9 cellular contexts compared by ENCODE assay signal in genomic region chr7:151925446-151926335, GRCh38. TPM values are rescaled to one million over a fixed set of nuclear protein-coding genes. Genes with fewer than 3 reads are reported as not detected.
DNase-seq lines count a peak whose midpoint lies in the region; ATAC-seq and TF ChIP-seq lines count a peak whose summit lies in the region.
"Had no signal": no experiment of that assay in that cellular context is flagged by ENCODE, and none has a peak within 500 bp of the region (broad histone marks: within the 10 kb centered on the region; RNA-seq: fewer than 3 reads in every experiment).

No MANE protein-coding gene starts in this region.

- intact Hi-C loops in sigmoid colon (cut with DNase I), result loop anchor here (5.0 kb wide), 1 partner anchor 48 kb away; the partner anchor contains the start of gene PRKAG2

- no peak overlapping the region for H3K56ac ChIP-seq in mesendoderm (ENCODE audit: low read length)

- no peak overlapping the region for H3K23ac ChIP-seq in mesendoderm (ENCODE audit: low read length)

- no peak overlapping the region for H3K4ac ChIP-seq in mesendoderm (ENCODE audit: low read depth, low read length)

- no peak overlapping the region for H3K18ac ChIP-seq in mesendoderm (ENCODE audit: low read length)

- H3K36me3 Mint-ChIP-seq in WTC11, result no peaks in the 10 kb centered on the region

- no peak overlapping the region for H4K8ac ChIP-seq in mesendoderm (ENCODE audit: low read depth, low read length)

- H4K5ac ChIP-seq in mesendoderm (ENCODE audit: low read length), result no peak overlapping the region

- H2BK120ac ChIP-seq in mesendoderm (ENCODE audit: low read depth, low read length), result no peak overlapping the region

- no peaks in the 10 kb centered on the region for H3K79me2 ChIP-seq in mesendoderm (ENCODE audit: control insufficient read depth, insufficient read depth, low read length)

- TF ChIP-seq POLR2A in sigmoid colon (IDR thresholded peaks at IDR 0.05), result no peak

- no peak overlapping the region for H3K4me3 Mint-ChIP-seq in WTC11

- no peaks in the 10 kb centered on the region for H3K36me3 ChIP-seq in sigmoid colon
- H3K36me3 ChIP-seq in mesendoderm (ENCODE audit: control insufficient read depth, insufficient read depth, low read length), result no peaks in the 10 kb centered on the region
- H3K36me3 ChIP-seq: uterus had no signal

- H3K27ac Mint-ChIP-seq in WTC11, result no peak overlapping the region

- H3K9me3 ChIP-seq in sigmoid colon, result no peaks in the 10 kb centered on the region
- H3K9me3 ChIP-seq: uterus had no signal

- no peak overlapping the region for H2BK5ac ChIP-seq in mesendoderm (ENCODE audit: low read length)

- no peaks in the 10 kb centered on the region for H3K79me1 ChIP-seq in mesendoderm (ENCODE audit: low read length)

- TF ChIP-seq CTCF in C4-2B (conservative IDR thresholded peaks at IDR 0.05) (no peak), fibroblast of villous mesenchyme (IDR thresholded peaks at IDR 0.05; ENCODE audit: insufficient read depth, low read depth, low read length) (no peak), sigmoid colon (IDR thresholded peaks at IDR 0.05) (no peak), WTC11 (IDR thresholded peaks at IDR 0.05) (no peak)

- no peaks in the 10 kb centered on the region for H3K27me3 ChIP-seq in sigmoid colon
- no peaks in the 10 kb centered on the region for H3K27me3 ChIP-seq in mesendoderm (ENCODE audit: insufficient read depth, low read length, poor library complexity)
- H3K27me3 ChIP-seq: uterus had no signal

- POLR2A ChIA-PET in WTC11 (lab: Charles Lee), result no interaction called here

- H2BK15ac ChIP-seq in mesendoderm (replicated peaks; ENCODE audit: low read depth), result no peak overlapping the region

- 0 out of 2 replicates have a peak, but pooled peaks cover 4% of the 10 kb centered on the region for H3K9me3 Mint-ChIP-seq in WTC11

- CTCF ChIA-PET in WTC11 (lab: Charles Lee), result no interaction called here

- peaks cover 0 to 16% (median 10%) of the 10 kb centered on the region in 4 donors for H3K4me1 ChIP-seq in sigmoid colon
- no peaks in the 10 kb centered on the region for H3K4me1 ChIP-seq in mesendoderm (ENCODE audit: control insufficient read depth, low read depth, low read length)
- H3K4me1 ChIP-seq: uterus had no signal

- no peak for TF ChIP-seq EP300 in sigmoid colon (IDR thresholded peaks at IDR 0.05)

- H2AK5ac ChIP-seq in mesendoderm (ENCODE audit: low read length), result no peak overlapping the region

- H3K9ac ChIP-seq in mesendoderm (ENCODE audit: low read length), result no peak overlapping the region

- peak overlapping the region; percentile 76 for H3K27ac ChIP-seq in C4-2B
- peak overlapping the region; percentile 42 to 77 (median 62) for H3K27ac ChIP-seq in sigmoid colon
- H3K27ac ChIP-seq in mesendoderm (ENCODE audit: low read depth, low read length), result no peak overlapping the region

- H3K4me2 ChIP-seq in mesendoderm (ENCODE audit: low read length), result no peak overlapping the region

- peaks cover 2% of the 10 kb centered on the region for H3K27me3 Mint-ChIP-seq in WTC11 (ENCODE audit: low read depth)

- H3K4me3 ChIP-seq in fibroblast of villous mesenchyme (ENCODE audit: low read depth, low read length) (no peak overlapping the region), sigmoid colon (peak overlapping the region in 3 of 4 donors; percentile 2 to 26 (median 23)), mesendoderm (ENCODE audit: low read length) (no peak overlapping the region)
- H3K4me3 ChIP-seq: uterus had no signal

- DNase-seq in NOMO-1 (lab: John Stamatoyannopoulos, UW; ENCODE audit: unreplicated experiment in 2 of 2) (peak; percentile 41 to 79), fibroblast of villous mesenchyme (ENCODE audit: low read depth) (peak; percentile 52), sigmoid colon (peak; percentile 81), WTC11 (ENCODE audit: low spot score) (no peak), mesendoderm (no peak), SW 1271 (lab: John Stamatoyannopoulos, UW) (no peak)

- ATAC-seq in GM21723 (IDR thresholded peaks at IDR 0.05; ENCODE audit: unreplicated experiment) (peak; percentile 80), WTC11 (no peak)

- no peaks in the 10 kb centered on the region for H3K4me1 Mint-ChIP-seq in WTC11

- 35 to 56% methylated on average over 22 of the region's 22 CpGs for WGBS in sigmoid colon, 2 donors
- WGBS in mesendoderm (ENCODE audit: extremely low coverage, insufficient coverage, low lambda C conversion rate), result no CpG with 5 or more reads among the region's 22 CpGs

TF ChIP-seq in WTC11, 78 proteins besides CTCF, POLR2A, EP300 and RAD21 (continues in another document):
- TF ChIP-seq ATF1 (CRISPR knock-in tag; IDR thresholded peaks at IDR 0.05) (no peak), ELF4 (CRISPR knock-in tag; IDR thresholded peaks at IDR 0.05; ENCODE audit: low read depth) (no peak), CREM (CRISPR knock-in tag; IDR thresholded peaks at IDR 0.05) (no peak), ZNF671 (CRISPR knock-in tag; IDR thresholded peaks at IDR 0.05) (no peak), ZNF219 (CRISPR knock-in tag; IDR thresholded peaks at IDR 0.05; ENCODE audit: borderline replicate concordance) (no peak), NFE2L1 (CRISPR knock-in tag; IDR thresholded peaks at IDR 0.05) (no peak), E2F5 (CRISPR knock-in tag; IDR thresholded peaks at IDR 0.05) (no peak), KAT7 (CRISPR knock-in tag; IDR thresholded peaks at IDR 0.05; ENCODE audit: borderline replicate concordance) (no peak), RORB (CRISPR knock-in tag; IDR thresholded peaks at IDR 0.05) (no peak), GRHL2 (CRISPR knock-in tag; IDR thresholded peaks at IDR 0.05; ENCODE audit: insufficient replicate concordance, severe bottlenecking) (no peak), IRF2 (CRISPR knock-in tag; IDR thresholded peaks at IDR 0.05; ENCODE audit: borderline replicate concordance, low read depth) (no peak), SOX15 (CRISPR knock-in tag; IDR thresholded peaks at IDR 0.05) (no peak)
- TF ChIP-seq, protein P1, sequence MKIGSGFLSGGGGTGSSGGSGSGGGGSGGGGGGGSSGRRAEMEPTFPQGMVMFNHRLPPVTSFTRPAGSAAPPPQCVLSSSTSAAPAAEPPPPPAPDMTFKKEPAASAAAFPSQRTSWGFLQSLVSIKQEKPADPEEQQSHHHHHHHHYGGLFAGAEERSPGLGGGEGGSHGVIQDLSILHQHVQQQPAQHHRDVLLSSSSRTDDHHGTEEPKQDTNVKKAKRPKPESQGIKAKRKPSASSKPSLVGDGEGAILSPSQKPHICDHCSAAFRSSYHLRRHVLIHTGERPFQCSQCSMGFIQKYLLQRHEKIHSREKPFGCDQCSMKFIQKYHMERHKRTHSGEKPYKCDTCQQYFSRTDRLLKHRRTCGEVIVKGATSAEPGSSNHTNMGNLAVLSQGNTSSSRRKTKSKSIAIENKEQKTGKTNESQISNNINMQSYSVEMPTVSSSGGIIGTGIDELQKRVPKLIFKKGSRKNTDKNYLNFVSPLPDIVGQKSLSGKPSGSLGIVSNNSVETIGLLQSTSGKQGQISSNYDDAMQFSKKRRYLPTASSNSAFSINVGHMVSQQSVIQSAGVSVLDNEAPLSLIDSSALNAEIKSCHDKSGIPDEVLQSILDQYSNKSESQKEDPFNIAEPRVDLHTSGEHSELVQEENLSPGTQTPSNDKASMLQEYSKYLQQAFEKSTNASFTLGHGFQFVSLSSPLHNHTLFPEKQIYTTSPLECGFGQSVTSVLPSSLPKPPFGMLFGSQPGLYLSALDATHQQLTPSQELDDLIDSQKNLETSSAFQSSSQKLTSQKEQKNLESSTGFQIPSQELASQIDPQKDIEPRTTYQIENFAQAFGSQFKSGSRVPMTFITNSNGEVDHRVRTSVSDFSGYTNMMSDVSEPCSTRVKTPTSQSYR (CRISPR knock-in tag; IDR thresholded peaks at IDR 0.05), result no peak
- TF ChIP-seq, protein P2, sequence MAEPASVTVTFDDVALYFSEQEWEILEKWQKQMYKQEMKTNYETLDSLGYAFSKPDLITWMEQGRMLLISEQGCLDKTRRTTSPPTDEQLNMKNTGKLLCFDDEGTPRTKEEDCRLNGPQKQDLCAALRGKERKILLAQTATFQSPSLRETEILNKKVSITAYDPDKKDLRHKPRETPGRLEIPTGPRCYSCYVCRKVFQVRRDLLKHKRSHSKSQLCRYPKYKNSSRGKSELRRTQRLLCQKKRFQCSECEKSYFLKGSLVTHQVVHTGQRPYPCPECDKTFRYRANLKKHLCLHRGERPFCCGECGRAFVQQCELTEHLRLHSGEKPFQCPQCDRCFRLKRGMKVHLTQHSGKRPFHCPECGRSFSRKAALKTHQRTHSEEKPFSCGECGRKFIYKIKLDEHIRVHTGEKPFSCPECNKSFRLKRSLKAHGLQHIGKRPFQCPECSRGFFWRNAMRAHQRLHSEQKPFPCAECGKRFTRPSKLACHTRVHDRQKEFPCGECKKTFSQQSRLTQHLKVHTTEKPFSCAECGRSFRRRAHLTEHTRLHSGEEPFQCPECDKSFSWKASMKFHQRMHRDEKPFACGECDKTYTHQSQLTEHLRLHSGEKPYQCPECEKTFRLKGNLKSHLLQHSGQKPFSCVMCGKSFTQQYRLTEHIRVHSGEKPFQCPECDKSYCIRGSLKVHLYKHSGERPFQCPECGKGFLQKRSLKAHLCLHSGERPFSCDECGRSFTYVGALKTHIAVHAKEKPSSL (CRISPR knock-in tag; conservative IDR thresholded peaks at IDR 0.05), result no peak
- TF ChIP-seq, protein P3, sequence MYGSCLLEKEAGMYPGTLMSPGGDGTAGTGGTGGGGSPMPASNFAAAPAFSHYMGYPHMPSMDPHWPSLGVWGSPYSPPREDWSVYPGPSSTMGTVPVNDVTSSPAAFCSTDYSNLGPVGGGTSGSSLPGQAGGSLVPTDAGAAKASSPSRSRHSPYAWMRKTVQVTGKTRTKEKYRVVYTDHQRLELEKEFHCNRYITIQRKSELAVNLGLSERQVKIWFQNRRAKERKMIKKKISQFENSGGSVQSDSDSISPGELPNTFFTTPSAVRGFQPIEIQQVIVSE (CRISPR knock-in tag; IDR thresholded peaks at IDR 0.05; ENCODE audit: borderline replicate concordance), result no peak

RNA-seq across cellular contexts. Expression of gene GALNTL5, which starts 30.6 kb away (rescaled TPM):
- total RNA-seq in fibroblast of villous mesenchyme (not detected in 2 replicates), sigmoid colon (not detected), WTC11 (2021) (not detected in 3 replicates)
- polyA plus RNA-seq in sigmoid colon, result not detected
- polyA plus RNA-seq in mesendoderm (2013, experiment 1 of 2), result not detected
- polyA plus RNA-seq in mesendoderm (2013, experiment 2 of 2), result not detected
- total RNA-seq: uterus had no signal

RNA-seq across cellular contexts. Expression of gene PRKAG2, which starts 48.8 kb away (rescaled TPM):
- total RNA-seq in fibroblast of villous mesenchyme (21.2 and 27.7 TPM in 2 replicates), sigmoid colon (10 to 100 TPM; 37.1 to 51.2 (median 40.1) TPM), WTC11 (2021) (14.7 to 20.3 TPM (median 17.0 TPM) in 3 replicates)
- 10 to 100 TPM; 19.2 to 31.9 (median 29.4) TPM for polyA plus RNA-seq in sigmoid colon
- 12.7 TPM for polyA plus RNA-seq in mesendoderm (2013, experiment 1 of 2)
- 12.3 TPM for polyA plus RNA-seq in mesendoderm (2013, experiment 2 of 2)

Comparison
In these comparisons a context has a peak if more than half of its experiments do, and no peak if none do; other contexts are left out.
1. DNase-seq: peak in NOMO-1 (2 of 2), fibroblast of villous mesenchyme (single experiment) and sigmoid colon (single experiment); none in WTC11 (single experiment), mesendoderm (single experiment) and SW 1271 (0 of 2).
2. H3K4me3 ChIP-seq: peak in sigmoid colon (3 of 4); none in fibroblast of villous mesenchyme (single experiment) and mesendoderm (single experiment).